8 cellular contexts compared by ENCODE assay signal in genomic region chr21:46324390-46325072, GRCh38.
A peak's percentile ranks its signal among the peaks of the same experiment; 100 is the strongest.
DNase-seq lines count a peak whose midpoint lies in the region; ATAC-seq, FAIRE-seq and TF ChIP-seq lines count a peak whose summit lies in the region.

No MANE protein-coding gene starts in this region.

- H3K79me2 ChIP-seq in OCI-LY1 (ENCODE audit: insufficient read depth, low read length) = peaks cover 55% of the 10 kb centered on the region

- H2AFZ ChIP-seq in OCI-LY1 (ENCODE audit: low read length) = no peak overlapping the region

- H3K27ac ChIP-seq in OCI-LY1 (ENCODE audit: low read depth, low read length, poor library complexity, severe bottlenecking) = peak overlapping the region; percentile 92

- DNase-seq in D721Med (ENCODE audit: insufficient read length, low spot score) (peak; percentile 65), HUDEP-2 (lab: John Stamatoyannopoulos, UW; ENCODE audit: unreplicated experiment in 76 of 76) (peak in 73 of 76 experiments; percentile 34 to 97 (median 89)), activated T-cell treated with anti-CD3 and anti-CD28 coated beads for 4 hours (peak; percentile 82), erythroblast (lab: John Stamatoyannopoulos, UW) (peak; percentile 91 to 96)
- DNase-seq in stimulated activated CD8-positive, alpha-beta memory T cell treated with anti-CD3 and anti-CD28 coated beads, Interleukin-4, amount 100 ng/mL, for 4 hours (ENCODE audit: low read depth in 2 of 2, low spot score in 1 of 2) = peak; percentile 70 to 74

- H3K4me2 ChIP-seq in OCI-LY1 (ENCODE audit: low read length) = peak overlapping the region; percentile 80

- H3K36me3 ChIP-seq in OCI-LY1 (ENCODE audit: insufficient read depth, low read length) = peaks cover 42% of the 10 kb centered on the region
- no peaks in the 10 kb centered on the region for H3K36me3 ChIP-seq in mucosa of stomach (ENCODE audit: control insufficient read depth, insufficient read depth, low read length)

- peaks cover 37% of the 10 kb centered on the region for H3K4me1 ChIP-seq in OCI-LY1 (ENCODE audit: insufficient read depth, low read length, severe bottlenecking)
- peaks cover 8% of the 10 kb centered on the region for H3K4me1 ChIP-seq in mucosa of stomach (ENCODE audit: control insufficient read depth, insufficient read depth, low read length)

- ATAC-seq in GM21390 (IDR thresholded peaks at IDR 0.05; ENCODE audit: unreplicated experiment) = peak; percentile 49

- peak overlapping the region; percentile 96 for H3K9ac ChIP-seq in OCI-LY1 (ENCODE audit: low read length)
- peak overlapping the region; percentile 85 for H3K9ac ChIP-seq in mucosa of stomach (ENCODE audit: low read length)

- TF ChIP-seq CTCF in D721Med (IDR thresholded peaks at IDR 0.05; ENCODE audit: insufficient read depth, missing control alignments) (no peak), OCI-LY1 (IDR thresholded peaks at IDR 0.05; ENCODE audit: low read length) (no peak)

- no peaks in the 10 kb centered on the region for H3F3A ChIP-seq in OCI-LY1 (ENCODE audit: insufficient read depth, low read length)

- TF ChIP-seq POLR2A in erythroblast (IDR thresholded peaks at IDR 0.05; ENCODE audit: low read length) = peak; percentile 55

- no peaks in the 10 kb centered on the region for H4K20me1 ChIP-seq in OCI-LY1 (ENCODE audit: insufficient read depth, low read length)

- H3K27me3 ChIP-seq in OCI-LY1 (ENCODE audit: insufficient read depth, low read length) (no peaks in the 10 kb centered on the region), mucosa of stomach (ENCODE audit: control insufficient read depth, insufficient read depth, low read length) (no peaks in the 10 kb centered on the region)

- no peaks in the 10 kb centered on the region for H3K9me3 ChIP-seq in OCI-LY1 (ENCODE audit: low read length)
- no peaks in the 10 kb centered on the region for H3K9me3 ChIP-seq in mucosa of stomach (ENCODE audit: control insufficient read depth, low read length)

- H3K9me2 ChIP-seq in OCI-LY1 (ENCODE audit: low read depth, low read length) = no peaks in the 10 kb centered on the region

- FAIRE-seq in D721Med (lab: Jason Lieb, UNC) = no peak

- H3K4me3 ChIP-seq in OCI-LY1 (ENCODE audit: low read depth, low read length, poor library complexity, severe bottlenecking) (peak overlapping the region; percentile 79), mucosa of stomach (ENCODE audit: low read length) (peak overlapping the region; percentile 67)

Comparison
In these comparisons a context has a peak if more than half of its experiments do, and no peak if none do; other contexts are left out.
1. Peak in every context shown above with its lines: DNase-seq, ATAC-seq, H3K4me3 ChIP-seq and H3K27ac ChIP-seq.